Comparison of ENCODE assay signal across 8 cellular contexts in genomic region chr6:158939255-158940170, GRCh38.
DNase-seq lines count a peak whose midpoint lies in the region; ATAC-seq, FAIRE-seq and TF ChIP-seq lines count a peak whose summit lies in the region.

No MANE protein-coding gene starts in this region.

- no peaks in the 10 kb centered on the region for H3K9me3 ChIP-seq in astrocyte (ENCODE audit: insufficient read depth, low read depth, low read length)
- no peaks in the 10 kb centered on the region for H3K9me3 ChIP-seq in lower lobe of right lung
- H3K9me3 ChIP-seq in aorta (ENCODE audit: control insufficient read depth, low read length): no peaks in the 10 kb centered on the region

- no peaks in the 10 kb centered on the region for H3K36me3 ChIP-seq in astrocyte (ENCODE audit: insufficient read depth, low read length)
- no peaks in the 10 kb centered on the region for H3K36me3 ChIP-seq in lower lobe of right lung
- H3K36me3 ChIP-seq in aorta (ENCODE audit: control insufficient read depth in 1 of 2, insufficient read depth in 2 of 2, low read length in 1 of 2): no peaks in the 10 kb centered on the region

- no peaks in the 10 kb centered on the region for H3K4me1 Mint-ChIP-seq in astrocyte (ENCODE audit: low read depth, unreplicated experiment)

- no peak for TF ChIP-seq CTCF in astrocyte (IDR thresholded peaks at IDR 0.05; ENCODE audit: insufficient read depth, low read depth, low read length)
- TF ChIP-seq CTCF in lower lobe of right lung (IDR thresholded peaks at IDR 0.05): no peak

- H3K36me3 Mint-ChIP-seq in astrocyte (ENCODE audit: low read depth, unreplicated experiment): peaks cover 2% of the 10 kb centered on the region

- H2AFZ ChIP-seq in astrocyte (ENCODE audit: low read depth, low read length): peak overlapping the region; percentile 80

- ATAC-seq in lower lobe of right lung (peak; percentile 76 to 77), aorta (ENCODE audit: low FRiP score) (peak; percentile 50), HG02642 (IDR thresholded peaks at IDR 0.05; ENCODE audit: poor library complexity, unreplicated experiment) (no peak), HG03196 (IDR thresholded peaks at IDR 0.05; ENCODE audit: unreplicated experiment) (no peak)

- whole genome bisulfite sequencing in aorta, 2 donors: 16 to 24% methylated on average over 33 to 37 of the region's 37 CpGs

- peaks cover 8% of the 10 kb centered on the region for H3K9me3 Mint-ChIP-seq in astrocyte (ENCODE audit: unreplicated experiment)

- H3K27ac ChIP-seq in astrocyte (ENCODE audit: low read depth, low read length): no peak overlapping the region
- no peak overlapping the region for H3K27ac ChIP-seq in lower lobe of right lung
- H3K27ac ChIP-seq in aorta (ENCODE audit: low read depth in 1 of 2, low read length in 2 of 2): no peak overlapping the region

- H3K4me2 ChIP-seq in astrocyte (ENCODE audit: low read length): peak overlapping the region; percentile 74

- peaks cover 9% of the 10 kb centered on the region for H3K27me3 Mint-ChIP-seq in astrocyte (ENCODE audit: low read depth, unreplicated experiment)

- H3K4me1 ChIP-seq in astrocyte (ENCODE audit: insufficient read depth, low read length) (peaks cover 5% of the 10 kb centered on the region), lower lobe of right lung (peaks cover 10% of the 10 kb centered on the region), aorta (ENCODE audit: control insufficient read depth in 1 of 2, insufficient read depth in 2 of 2, low read length in 2 of 2) (no peaks in the 10 kb centered on the region)

- H3K27me3 ChIP-seq in astrocyte (ENCODE audit: insufficient read depth, low read length): no peaks in the 10 kb centered on the region
- H3K27me3 ChIP-seq in lower lobe of right lung (ENCODE audit: low read depth): no peaks in the 10 kb centered on the region
- no peaks in the 10 kb centered on the region for H3K27me3 ChIP-seq in aorta (ENCODE audit: control insufficient read depth in 1 of 2, insufficient read depth in 2 of 2, low read length in 1 of 2)

- no peaks in the 10 kb centered on the region for H3K79me2 ChIP-seq in astrocyte (ENCODE audit: insufficient read depth, low read length)

- H3K4me3 ChIP-seq in astrocyte (ENCODE audit: insufficient read depth, low read depth, low read length) (peak overlapping the region; percentile 33), lower lobe of right lung (peak overlapping the region; percentile 40), aorta (ENCODE audit: low read length in 2 of 2) (peak overlapping the region in 1 of 2 donors; percentile 0)

- H3K4me3 Mint-ChIP-seq in astrocyte (ENCODE audit: unreplicated experiment): no peak overlapping the region

- intact Hi-C loops in lower lobe of right lung (cut with DNase I): no loop called here
- intact Hi-C loops in aorta (cut with DNase I): no loop called here

- FAIRE-seq in astrocyte (lab: Jason Lieb, UNC): no peak

- no peaks in the 10 kb centered on the region for H4K20me1 ChIP-seq in astrocyte (ENCODE audit: insufficient read depth, low read length)

- peak; percentile 9 for DNase-seq in stimulated activated CD4-positive, alpha-beta T cell treated with anti-CD3 and anti-CD28 coated beads, Interleukin-15, amount 100 ng/mL, for 24 hours
- DNase-seq in stimulated activated CD4-positive, alpha-beta T cell treated with anti-CD3 and anti-CD28 coated beads, Interleukin-1b, Interleukin-23, amount 100 ng/mL, for 48 hours: no peak
- DNase-seq in astrocyte (ENCODE audit: low read depth): no peak
- no peak for DNase-seq in lower lobe of right lung
- DNase-seq in aorta: no peak
- no peak for DNase-seq in effector CD4-positive, alpha-beta T cell

- H3K9ac ChIP-seq in astrocyte (ENCODE audit: low read length): no peak overlapping the region

- no peak overlapping the region for H3K27ac Mint-ChIP-seq in astrocyte (ENCODE audit: unreplicated experiment)

Comparison
In these comparisons a context has a peak if more than half of its experiments do, and no peak if none do; other contexts are left out.
1. ATAC-seq: peak in lower lobe of right lung (2 of 2) and aorta (single experiment); none in HG02642 (single experiment) and HG03196 (single experiment).